ENCODE assay signal across 8 cellular contexts in the genomic region with DNA sequence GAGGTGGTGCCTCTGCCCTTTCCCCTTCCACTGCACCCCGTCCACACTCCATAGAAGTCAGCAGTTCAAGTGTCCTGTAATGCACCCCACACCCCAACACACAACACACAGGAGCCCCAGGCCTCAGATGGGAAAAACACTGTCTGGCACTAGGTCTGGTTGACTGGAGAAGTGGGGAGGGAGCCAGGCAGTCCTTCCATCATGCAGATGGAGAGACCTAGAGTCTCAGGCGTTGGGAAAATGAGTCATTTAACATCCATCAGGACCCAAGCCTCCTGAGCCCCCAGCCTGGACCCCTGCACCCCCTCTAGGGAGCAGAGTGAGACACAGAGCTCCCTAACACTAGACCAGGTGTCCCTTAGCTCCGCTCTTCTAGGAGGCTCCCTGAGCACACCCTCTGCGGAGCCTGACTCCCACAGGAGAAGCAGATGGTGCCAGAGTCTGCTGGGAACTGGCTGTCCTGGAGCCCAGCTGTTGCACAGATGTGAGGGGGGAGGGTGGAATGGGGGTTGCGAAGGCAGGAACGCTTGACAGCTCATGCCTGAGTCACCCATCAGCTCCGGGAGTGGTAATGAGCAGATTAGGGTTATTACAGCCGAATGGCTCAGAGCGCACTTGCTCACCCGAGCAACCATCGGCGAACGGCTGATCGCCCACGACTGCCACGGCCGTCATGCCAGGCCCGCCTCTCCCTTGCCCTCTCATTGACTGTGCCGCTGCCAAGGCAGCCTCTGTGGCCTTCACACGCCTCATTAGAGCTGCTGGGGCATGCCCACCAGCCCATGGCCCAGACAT. TPM values are rescaled to one million over a fixed set of nuclear protein-coding genes. Genes with fewer than 3 reads are reported as not detected.
DNase-seq lines count a peak whose midpoint lies in the region; FAIRE-seq and TF ChIP-seq lines count a peak whose summit lies in the region.
"Had no signal": no experiment of that assay in that cellular context is flagged by ENCODE, and none has a peak within 500 bp of the region (broad histone marks: within the 10 kb centered on the region; RNA-seq: fewer than 3 reads in every experiment).

No MANE protein-coding gene starts in this region.

- no peaks in the 10 kb centered on the region for H3K27me3 ChIP-seq in adrenal gland
- H3K27me3 ChIP-seq in tibial artery, result peaks cover 0 to 50% of the 10 kb centered on the region in 2 donors

- H3K4me3 ChIP-seq in adrenal gland, result no peak overlapping the region
- no peak overlapping the region for H3K4me3 ChIP-seq in tibial artery

- H3K36me3 ChIP-seq in adrenal gland (replicated peaks in 1 of 2), result no peaks in the 10 kb centered on the region
- no peaks in the 10 kb centered on the region for H3K36me3 ChIP-seq in tibial artery

- TF ChIP-seq POLR2A in adrenal gland (IDR thresholded peaks at IDR 0.05) (no peak), GM12892 (IDR thresholded peaks at IDR 0.05; ENCODE audit: low read depth, low read length) (no peak)

- H3K4me1 ChIP-seq in adrenal gland (replicated peaks in 1 of 2) (peaks cover 0 to 5% of the 10 kb centered on the region in 2 donors), tibial artery (peaks cover 0 to 21% (median 7%) of the 10 kb centered on the region in 4 donors)

- DNase-seq in HK-2 (ENCODE audit: unreplicated experiment), result peak; percentile 45
- peak in 5 of 7 donors; percentile 39 to 85 (median 67) for DNase-seq in adrenal gland
- DNase-seq in hepatic stellate cell (ENCODE audit: low spot score), result peak; percentile 48
- peak; percentile 79 to 81 for DNase-seq in tibial artery
- no peak for DNase-seq in activated T-cell treated with anti-CD3 and anti-CD28 coated beads, Interleukin-2, amount 50 U/mL, for 48 hours
- no peak for DNase-seq in GM12892 (ENCODE audit: insufficient read length)
- no peak for DNase-seq in NAMALWA (ENCODE audit: low spot score)
- DNase-seq: activated CD4-positive, alpha-beta T cell treated with anti-CD3 and anti-CD28 coated beads for 4 hours had no signal

- H3K27ac ChIP-seq in adrenal gland (no peak overlapping the region), tibial artery (no peak overlapping the region)

- no peak for FAIRE-seq in GM12892 (lab: Jason Lieb, UNC)

- H3K9me3 ChIP-seq in adrenal gland (replicated peaks in 1 of 3), result no peaks in the 10 kb centered on the region
- no peaks in the 10 kb centered on the region for H3K9me3 ChIP-seq in tibial artery

- 51 to 70% (median 56%) methylated on average over 14 to 20 of the region's 20 CpGs for WGBS in adrenal gland, 4 donors

- intact Hi-C loops in adrenal gland (cut with DNase I), result no loop called here
- intact Hi-C loops in tibial artery (cut with DNase I; ENCODE audit: low total_unique reads), result no loop called here

- no peak for TF ChIP-seq CTCF in adrenal gland (IDR thresholded peaks at IDR 0.05)
- no peak for TF ChIP-seq CTCF in tibial artery (IDR thresholded peaks at IDR 0.05)

RNA-seq across cellular contexts. Expression of a gene that starts 22.1 kb away (rescaled TPM):
- 1 to 10 TPM in 4 of 8 donors, under 1 TPM in 3, not detected in 1; 0.09 to 6.0 (median 1.1) TPM for total RNA-seq in adrenal gland
- polyA plus RNA-seq in adrenal gland, result 1 to 10 TPM; 1.4 to 6.8 (median 6.5) TPM
- polyA plus RNA-seq in GM12892 (2012; ENCODE audit: missing spikeins), result not detected

Comparison
In these comparisons a context has a peak if more than half of its experiments do, and no peak if none do; other contexts are left out.
1. DNase-seq: peak in HK-2 (single experiment), adrenal gland (5 of 7), hepatic stellate cell (single experiment) and tibial artery (2 of 2); none in activated T-cell treated with anti-CD3 and anti-CD28 coated beads, Interleukin-2, amount 50 U/mL, for 48 hours (0 of 2), GM12892 (single experiment) and NAMALWA (single experiment).